ENCODE assay signal across 8 cellular contexts in the genomic region with DNA sequence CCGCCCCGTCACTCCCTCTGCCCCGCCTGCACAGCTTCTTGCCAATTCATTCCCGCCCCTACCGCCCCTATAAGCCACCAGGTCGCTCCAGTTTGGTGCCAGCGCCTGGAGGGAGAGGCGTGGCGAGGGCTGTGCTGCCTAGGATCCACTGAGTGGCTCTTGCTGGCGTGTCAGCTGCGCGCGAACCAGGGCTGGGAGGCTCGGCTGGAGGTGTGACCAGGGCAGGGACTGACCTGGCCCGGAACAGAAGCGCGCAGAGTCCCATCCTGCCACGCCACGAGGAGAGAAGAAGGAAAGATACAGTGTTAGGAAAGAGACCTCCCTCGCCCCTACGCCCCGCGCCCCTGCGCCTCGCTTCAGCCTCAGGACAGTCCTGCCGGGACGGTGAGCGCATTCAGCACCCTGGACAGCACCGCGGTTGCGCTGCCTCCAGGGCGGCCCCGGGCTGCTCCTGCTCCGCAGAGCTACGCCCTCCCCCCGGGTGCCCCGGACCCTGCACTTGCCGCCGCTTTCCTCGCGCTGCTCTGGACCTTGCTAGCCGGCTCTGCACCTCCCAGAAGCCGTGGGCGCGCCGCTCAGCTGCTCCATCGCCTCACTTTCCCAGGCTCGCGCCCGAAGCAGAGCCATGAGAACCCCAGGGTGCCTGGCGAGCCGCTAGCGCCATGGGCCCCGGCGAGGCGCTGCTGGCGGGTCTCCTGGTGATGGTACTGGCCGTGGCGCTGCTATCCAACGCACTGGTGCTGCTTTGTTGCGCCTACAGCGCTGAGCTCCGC. TPM values are rescaled to one million over a fixed set of nuclear protein-coding genes. Genes with fewer than 3 reads are reported as not detected.
A peak's percentile ranks its signal among the peaks of the same experiment; 100 is the strongest.
DNase-seq lines count a peak whose midpoint lies in the region; ATAC-seq and TF ChIP-seq lines count a peak whose summit lies in the region.

GPR78 (plus strand) TSS at position 72 of the 773 bp plus-strand sequence; CDS start at position 663, 591 bp downstream.

- no peaks in the 10 kb centered on the region for H3K79me1 ChIP-seq in mesendoderm (ENCODE audit: low read length)

- H3K4ac ChIP-seq in mesendoderm (ENCODE audit: low read depth, low read length), result no peak within 1 kb of the TSS

- H3K9me3 ChIP-seq in ES-I3 (ENCODE audit: control insufficient read depth, insufficient read depth, low read length), result no peaks in the 10 kb centered on the region
- no peaks in the 10 kb centered on the region for H3K9me3 ChIP-seq in NT2/D1 (ENCODE audit: insufficient read depth, low read length)
- no peaks in the 10 kb centered on the region for H3K9me3 ChIP-seq in aorta (ENCODE audit: control insufficient read depth, low read length)
- H3K9me3 ChIP-seq in esophagus muscularis mucosa, result no peaks in the 10 kb centered on the region

- no peak within 1 kb of the TSS for H3K18ac ChIP-seq in mesendoderm (ENCODE audit: low read length)

- no CpG with 5 or more reads among the region's 63 CpGs for WGBS in mesendoderm (ENCODE audit: extremely low coverage, insufficient coverage, low lambda C conversion rate)
- WGBS in aorta, 2 donors, result 1 to 3% methylated on average over 52 to 63 of the region's 63 CpGs
- WGBS in esophagus muscularis mucosa, result 2% methylated on average over 17 of the region's 63 CpGs

- no peaks in the 10 kb centered on the region for H3K79me2 ChIP-seq in mesendoderm (ENCODE audit: control insufficient read depth, insufficient read depth, low read length)

- TF ChIP-seq POLR2A in esophagus muscularis mucosa (IDR thresholded peaks at IDR 0.05; ENCODE audit: low read depth), result no peak

- no peak within 1 kb of the TSS for H4K5ac ChIP-seq in mesendoderm (ENCODE audit: low read length)

- H2BK120ac ChIP-seq in mesendoderm (ENCODE audit: low read depth, low read length), result no peak within 1 kb of the TSS

- no peak for TF ChIP-seq EP300 in esophagus muscularis mucosa (IDR thresholded peaks at IDR 0.05)

- no peak for TF ChIP-seq CTCF in dorsolateral prefrontal cortex (IDR thresholded peaks at IDR 0.05 in 54 of 56, conservative IDR thresholded peaks at IDR 0.05 in 2 of 56; ENCODE audit: low read depth in 1 of 56, partially characterized antibody in 56 of 56)
- TF ChIP-seq CTCF in esophagus muscularis mucosa (IDR thresholded peaks at IDR 0.05), result no peak

- peak within 1 kb of the TSS; percentile 56 for H3K4me2 ChIP-seq in mesendoderm (ENCODE audit: low read length)

- H3K4me1 ChIP-seq in ES-I3 (ENCODE audit: insufficient read depth, low read length) (peaks cover 7% of the 10 kb centered on the region), NT2/D1 (ENCODE audit: insufficient read depth, insufficient read length) (peaks cover 24% of the 10 kb centered on the region), mesendoderm (ENCODE audit: control insufficient read depth, low read depth, low read length) (peaks cover 11% of the 10 kb centered on the region), aorta (ENCODE audit: control insufficient read depth in 1 of 2, insufficient read depth in 2 of 2, low read length in 2 of 2) (no peaks in the 10 kb centered on the region), esophagus muscularis mucosa (peaks cover 0 to 10% (median 3%) of the 10 kb centered on the region in 4 donors)

- no peak within 1 kb of the TSS for H3K27ac ChIP-seq in dorsolateral prefrontal cortex
- no peak within 1 kb of the TSS for H3K27ac ChIP-seq in mesendoderm (ENCODE audit: low read depth, low read length)
- H3K27ac ChIP-seq in aorta (ENCODE audit: low read depth in 1 of 2, low read length in 2 of 2), result no peak within 1 kb of the TSS
- H3K27ac ChIP-seq in esophagus muscularis mucosa (replicated peaks in 1 of 4), result no peak within 1 kb of the TSS

- no peak within 1 kb of the TSS for H4K8ac ChIP-seq in mesendoderm (ENCODE audit: low read depth, low read length)

- intact Hi-C loops in dorsolateral prefrontal cortex (cut with DNase I) (no loop called here), aorta (cut with DNase I) (no loop called here), esophagus muscularis mucosa (cut with DNase I) (no loop called here)

- H3K27me3 ChIP-seq in NT2/D1 (ENCODE audit: insufficient read depth, insufficient read length), result peaks cover 49% of the 10 kb centered on the region
- H3K27me3 ChIP-seq in dorsolateral prefrontal cortex, result peaks cover 0 to 56% (median 37%) of the 10 kb centered on the region in 45 donors
- no peaks in the 10 kb centered on the region for H3K27me3 ChIP-seq in mesendoderm (ENCODE audit: insufficient read depth, low read length, poor library complexity)
- no peaks in the 10 kb centered on the region for H3K27me3 ChIP-seq in aorta (ENCODE audit: control insufficient read depth in 1 of 2, insufficient read depth in 2 of 2, low read length in 1 of 2)
- peaks cover 0 to 87% (median 14%) of the 10 kb centered on the region in 4 donors for H3K27me3 ChIP-seq in esophagus muscularis mucosa

- H2AK5ac ChIP-seq in mesendoderm (ENCODE audit: low read length), result no peak within 1 kb of the TSS

- H2BK15ac ChIP-seq in mesendoderm (replicated peaks; ENCODE audit: low read depth), result no peak within 1 kb of the TSS

- peak within 1 kb of the TSS; percentile 28 for H3K4me3 ChIP-seq in NT2/D1 (ENCODE audit: insufficient read length, low read depth)
- peak within 1 kb of the TSS in 33 of 59 donors; percentile 0 to 45 (median 19) for H3K4me3 ChIP-seq in dorsolateral prefrontal cortex
- no peak within 1 kb of the TSS for H3K4me3 ChIP-seq in mesendoderm (ENCODE audit: low read length)
- no peak within 1 kb of the TSS for H3K4me3 ChIP-seq in aorta (ENCODE audit: low read length in 2 of 2)
- no peak within 1 kb of the TSS for H3K4me3 ChIP-seq in esophagus muscularis mucosa

- H3K36me3 ChIP-seq in ES-I3 (ENCODE audit: insufficient read depth, low read length), result no peaks in the 10 kb centered on the region
- no peaks in the 10 kb centered on the region for H3K36me3 ChIP-seq in NT2/D1 (ENCODE audit: insufficient read depth, insufficient read length, low read length)
- H3K36me3 ChIP-seq in mesendoderm (ENCODE audit: control insufficient read depth, insufficient read depth, low read length), result no peaks in the 10 kb centered on the region
- H3K36me3 ChIP-seq in aorta (ENCODE audit: control insufficient read depth in 1 of 2, insufficient read depth in 2 of 2, low read length in 1 of 2), result no peaks in the 10 kb centered on the region
- no peaks in the 10 kb centered on the region for H3K36me3 ChIP-seq in esophagus muscularis mucosa

- ATAC-seq in aorta (ENCODE audit: low FRiP score), result peak; percentile 71
- ATAC-seq in GM21528 (IDR thresholded peaks at IDR 0.05; ENCODE audit: low FRiP score, unreplicated experiment), result no peak

- DNase-seq in NT2/D1 (ENCODE audit: low read depth, low spot score), result peak; percentile 85
- peak in 2 of 10 donors; percentile 32 to 33 for DNase-seq in dorsolateral prefrontal cortex
- peak; percentile 96 for DNase-seq in mesendoderm
- peak; percentile 69 to 88 for DNase-seq in aorta
- no peak for DNase-seq in esophagus muscularis mucosa (ENCODE audit: extremely low spot score)
- DNase-seq in NCI-H1930 (lab: John Stamatoyannopoulos, UW), result no peak

- peak within 1 kb of the TSS; percentile 39 for H3K56ac ChIP-seq in mesendoderm (ENCODE audit: low read length)

- no peak within 1 kb of the TSS for H2BK5ac ChIP-seq in mesendoderm (ENCODE audit: low read length)

- no peak within 1 kb of the TSS for H3K23ac ChIP-seq in mesendoderm (ENCODE audit: low read length)

- H3K9ac ChIP-seq in ES-I3 (ENCODE audit: low read depth, low read length) (peak within 1 kb of the TSS; percentile 30; the same call in 1 of the 2 replicates), NT2/D1 (ENCODE audit: insufficient read length, low read depth) (peak within 1 kb of the TSS; percentile 47), mesendoderm (ENCODE audit: low read length) (no peak within 1 kb of the TSS)

RNA-seq across cellular contexts. Expression of gene GPR78, which starts in this region (rescaled TPM):
- 1 to 10 TPM in 13 of 120 experiments, under 1 TPM in 70, not detected in 37; 0.16 to 1.8 (median 0.56) TPM for total RNA-seq in dorsolateral prefrontal cortex
- 1.5 TPM for polyA plus RNA-seq in mesendoderm (2013, experiment 1 of 2)
- 1.4 TPM for polyA plus RNA-seq in mesendoderm (2013, experiment 2 of 2)
- under 1 TPM in 1 of 2 donors, not detected in 1; 0.48 TPM for total RNA-seq in aorta
- polyA plus RNA-seq in aorta, result not detected
- total RNA-seq in esophagus muscularis mucosa, result not detected

Comparison
In these comparisons a context has a peak if more than half of its experiments do, and no peak if none do; other contexts are left out.
1. Peak in DNase-seq and ATAC-seq in aorta; RNA of the gene not detected or under 1 TPM.
2. DNase-seq: peak in NT2/D1 (single experiment) and mesendoderm (single experiment); none in esophagus muscularis mucosa (single experiment) and NCI-H1930 (0 of 2).
3. H3K4me3 ChIP-seq: peak in NT2/D1 (single experiment) and dorsolateral prefrontal cortex (33 of 59); none in mesendoderm (single experiment), aorta (0 of 2) and esophagus muscularis mucosa (0 of 4).